10 cellular contexts compared by ENCODE assay signal in the genomic region with DNA sequence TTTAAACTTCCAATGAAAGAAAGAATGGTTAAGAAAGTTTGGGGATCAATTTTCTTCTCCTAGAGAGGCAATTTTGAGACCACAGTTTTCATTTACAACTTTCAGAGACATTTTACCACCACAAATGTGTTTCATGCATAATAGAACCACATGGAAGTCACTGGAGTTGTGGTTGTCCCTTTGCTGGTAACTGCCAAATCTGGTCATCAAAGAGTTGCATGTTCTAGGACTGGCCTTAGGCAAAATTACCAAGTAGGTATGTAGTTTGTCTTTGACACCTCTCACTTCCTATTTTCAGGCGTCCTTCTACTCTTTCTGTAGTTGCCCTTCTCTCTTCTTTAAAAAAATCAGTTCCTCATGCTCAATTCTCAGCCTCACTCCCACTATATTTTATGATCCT. TPM values are rescaled to one million over a fixed set of nuclear protein-coding genes. Genes with fewer than 3 reads are reported as not detected.
DNase-seq lines count a peak whose midpoint lies in the region; ATAC-seq and TF ChIP-seq lines count a peak whose summit lies in the region.
"Had no signal": no experiment of that assay in that cellular context is flagged by ENCODE, and none has a peak within 500 bp of the region (broad histone marks: within the 10 kb centered on the region; RNA-seq: fewer than 3 reads in every experiment).

No MANE protein-coding gene starts in this region.

- no peaks in the 10 kb centered on the region for H3K9me3 Mint-ChIP-seq in naive thymus-derived CD8-positive, alpha-beta T cell
- H3K9me3 Mint-ChIP-seq in CD14-positive monocyte = peaks cover 0 to 1% (median 0%) of the 10 kb centered on the region in 7 donors

- H3K4me3 Mint-ChIP-seq in naive thymus-derived CD8-positive, alpha-beta T cell = no peak overlapping the region
- H3K4me3 Mint-ChIP-seq in CD14-positive monocyte = no peak overlapping the region

- no peak for TF ChIP-seq CTCF in CD14-positive monocyte (IDR thresholded peaks at IDR 0.05)

- peak overlapping the region in 1 of 10 donors; percentile 87 for H3K27ac Mint-ChIP-seq in naive thymus-derived CD8-positive, alpha-beta T cell
- no peak overlapping the region for H3K27ac Mint-ChIP-seq in CD14-positive monocyte

- no peak for DNase-seq in naive thymus-derived CD8-positive, alpha-beta T cell
- DNase-seq in NCI-H2081 (lab: John Stamatoyannopoulos, UW) (no peak), CD14-positive monocyte (ENCODE audit: low spot score) (no peak), DMS153 (lab: John Stamatoyannopoulos, UW) (no peak)
- DNase-seq: mesenchymal stem cell, NCI-H2227 treated with DMSO at 0.1 percent for 48 hours had no signal

- ATAC-seq in GM18498 (IDR thresholded peaks at IDR 0.05; ENCODE audit: unreplicated experiment) (peak; percentile 81), GM19463 (IDR thresholded peaks at IDR 0.05; ENCODE audit: unreplicated experiment) (peak; percentile 72), HG02798 (IDR thresholded peaks at IDR 0.05; ENCODE audit: poor library complexity, unreplicated experiment) (peak; percentile 78), HG03439 (IDR thresholded peaks at IDR 0.05; ENCODE audit: unreplicated experiment) (peak; percentile 54)
- no peak for ATAC-seq in naive thymus-derived CD8-positive, alpha-beta T cell

- no peaks in the 10 kb centered on the region for H3K4me1 Mint-ChIP-seq in naive thymus-derived CD8-positive, alpha-beta T cell
- no peaks in the 10 kb centered on the region for H3K4me1 Mint-ChIP-seq in CD14-positive monocyte

- POLR2A ChIA-PET in naive thymus-derived CD8-positive, alpha-beta T cell (lab: Charles Lee) = no interaction called here

- H3K27me3 Mint-ChIP-seq in naive thymus-derived CD8-positive, alpha-beta T cell = peaks cover 0 to 1% (median 0%) of the 10 kb centered on the region in 5 donors
- no peaks in the 10 kb centered on the region for H3K27me3 Mint-ChIP-seq in CD14-positive monocyte (ENCODE audit: low read depth in 3 of 3)

- intact Hi-C loops in CD14-positive monocyte (cut with micrococcal nuclease) = no loop called here

- H3K36me3 Mint-ChIP-seq in naive thymus-derived CD8-positive, alpha-beta T cell = no peaks in the 10 kb centered on the region
- no peaks in the 10 kb centered on the region for H3K36me3 Mint-ChIP-seq in CD14-positive monocyte

RNA-seq across cellular contexts. Expression of a gene that starts 54.3 kb away (rescaled TPM):
- 10 to 100 TPM; 21.7 to 24.6 TPM for total RNA-seq in naive thymus-derived CD8-positive, alpha-beta T cell
- 10 to 100 TPM; 28.1 to 41.8 (median 28.9) TPM for polyA plus RNA-seq in naive thymus-derived CD8-positive, alpha-beta T cell
- polyA plus RNA-seq in CD14-positive monocyte = 10 to 100 TPM; 62.6 to 76.8 TPM

Comparison
In these comparisons a context has a peak if more than half of its experiments do, and no peak if none do; other contexts are left out.
1. ATAC-seq: peak in GM18498 (single experiment), GM19463 (single experiment), HG02798 (single experiment) and HG03439 (single experiment); none in naive thymus-derived CD8-positive, alpha-beta T cell (0 of 2).